In the genomic region with DNA sequence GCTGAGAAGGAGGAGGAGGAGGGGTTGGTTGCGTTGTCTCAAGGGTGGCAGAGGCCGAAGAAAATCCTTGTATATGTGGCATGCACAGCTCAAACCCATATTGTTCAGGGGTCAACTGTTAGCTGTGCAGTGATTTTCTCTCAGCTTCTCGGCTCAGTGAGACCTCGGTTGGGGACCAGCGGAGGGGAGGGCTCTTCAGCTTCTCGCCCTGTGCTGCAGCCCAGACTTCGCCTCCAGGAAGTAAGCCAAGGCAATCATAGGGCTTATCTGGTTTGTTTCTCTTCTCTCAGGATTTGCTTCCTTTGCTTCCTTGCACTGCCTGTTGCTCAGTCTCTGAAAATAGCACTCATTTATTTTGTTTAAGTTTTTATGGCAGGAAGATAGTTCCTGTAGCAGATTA, we compare ENCODE assay signal across 11 cellular contexts.
DNase-seq lines count a peak whose midpoint lies in the region; ATAC-seq and TF ChIP-seq lines count a peak whose summit lies in the region.
"Had no signal": no experiment of that assay in that cellular context is flagged by ENCODE, and none has a peak within 500 bp of the region (broad histone marks: within the 10 kb centered on the region; RNA-seq: fewer than 3 reads in every experiment).

No MANE protein-coding gene starts in this region.

- no peak overlapping the region for H3K4me3 Mint-ChIP-seq in activated T-helper 1 cell treated with anti-CD3 and anti-CD28 coated beads, Interleukin-12 subunit alpha, Interleukin-12 subunit beta, Interleukin-2, Interleukin-4 antibody, amounts not matched to agents 30 ng/mL and 10 ng/mL and 1 ng/mL, durations not matched to agents 14 hours and 24 hours and 36 hours

- no peak overlapping the region for H4K8ac ChIP-seq in neuronal stem cell (ENCODE audit: low read depth, low read length)

- no peak overlapping the region for H2BK5ac ChIP-seq in neuronal stem cell (ENCODE audit: low read length)

- H3K9me3 ChIP-seq in neuronal stem cell (replicated peaks in 1 of 2; ENCODE audit: control insufficient read depth in 2 of 2, insufficient read depth in 1 of 2, low read depth in 1 of 2, low read length in 2 of 2), result no peaks in the 10 kb centered on the region
- no peaks in the 10 kb centered on the region for H3K9me3 ChIP-seq in uterus

- no peak overlapping the region for H3K23ac ChIP-seq in neuronal stem cell (ENCODE audit: low read depth, low read length, poor library complexity)

- no peaks in the 10 kb centered on the region for H3K36me3 ChIP-seq in neuronal stem cell (replicated peaks in 1 of 2; ENCODE audit: control insufficient read depth in 2 of 2, insufficient read depth in 2 of 2, low read length in 2 of 2)
- no peaks in the 10 kb centered on the region for H3K36me3 ChIP-seq in uterus

- H3K27ac Mint-ChIP-seq in activated T-helper 1 cell treated with anti-CD3 and anti-CD28 coated beads, Interleukin-12 subunit alpha, Interleukin-12 subunit beta, Interleukin-2, Interleukin-4 antibody, amounts not matched to agents 30 ng/mL and 10 ng/mL and 1 ng/mL, durations not matched to agents 14 hours and 24 hours and 36 hours, result no peak overlapping the region

- WGBS in neuronal stem cell (ENCODE audit: extremely low coverage in 2 of 2, insufficient read length in 2 of 2, insufficient replicate concordance in 1 of 2), 2 donors, result no CpG with 5 or more reads among the region's 7 CpGs

- no peaks in the 10 kb centered on the region for H3K36me3 Mint-ChIP-seq in activated T-helper 1 cell treated with anti-CD3 and anti-CD28 coated beads, Interleukin-12 subunit alpha, Interleukin-12 subunit beta, Interleukin-2, Interleukin-4 antibody, amounts not matched to agents 30 ng/mL and 10 ng/mL and 1 ng/mL, durations not matched to agents 14 hours and 24 hours and 36 hours (ENCODE audit: low read depth)

- H3K14ac ChIP-seq in neuronal stem cell (ENCODE audit: low read length), result no peak overlapping the region

- peaks cover 28 to 30% of the 10 kb centered on the region in 2 donors for H3K4me1 ChIP-seq in neuronal stem cell (ENCODE audit: control insufficient read depth in 2 of 2, insufficient read depth in 1 of 2, low read depth in 1 of 2, low read length in 2 of 2)
- H3K4me1 ChIP-seq in uterus, result no peaks in the 10 kb centered on the region
- H3K4me1 ChIP-seq: parathyroid adenoma had no signal

- H3K27me3 Mint-ChIP-seq in activated T-helper 1 cell treated with anti-CD3 and anti-CD28 coated beads, Interleukin-12 subunit alpha, Interleukin-12 subunit beta, Interleukin-2, Interleukin-4 antibody, amounts not matched to agents 30 ng/mL and 10 ng/mL and 1 ng/mL, durations not matched to agents 14 hours and 24 hours and 36 hours (ENCODE audit: insufficient read depth), result peaks cover 6% of the 10 kb centered on the region

- H3K9me3 Mint-ChIP-seq in activated T-helper 1 cell treated with anti-CD3 and anti-CD28 coated beads, Interleukin-12 subunit alpha, Interleukin-12 subunit beta, Interleukin-2, Interleukin-4 antibody, amounts not matched to agents 30 ng/mL and 10 ng/mL and 1 ng/mL, durations not matched to agents 14 hours and 24 hours and 36 hours, result no peaks in the 10 kb centered on the region

- peak overlapping the region; percentile 61 for H2AFZ ChIP-seq in neuronal stem cell (ENCODE audit: low read length)
- H2AFZ ChIP-seq: parathyroid adenoma had no signal

- ATAC-seq in Right ventricle myocardium inferior (peak; percentile 53), left cardiac atrium (peak; percentile 77 to 82)

- no peak overlapping the region for H3K9ac ChIP-seq in neuronal stem cell (ENCODE audit: low read depth, low read length, poor library complexity)
- H3K9ac ChIP-seq: parathyroid adenoma had no signal

- H4K91ac ChIP-seq in neuronal stem cell (ENCODE audit: low read depth, low read length, poor library complexity), result no peak overlapping the region

- no peak overlapping the region for H3K4me2 ChIP-seq in neuronal stem cell (ENCODE audit: insufficient read depth, low read length, poor library complexity, severe bottlenecking)

- H2BK15ac ChIP-seq in neuronal stem cell (ENCODE audit: low read length), result no peak overlapping the region

- no peak overlapping the region for H3K4ac ChIP-seq in neuronal stem cell (ENCODE audit: low read length)

- no peak overlapping the region for H3K18ac ChIP-seq in neuronal stem cell (ENCODE audit: low read length)

- no peaks in the 10 kb centered on the region for H3K4me1 Mint-ChIP-seq in activated T-helper 1 cell treated with anti-CD3 and anti-CD28 coated beads, Interleukin-12 subunit alpha, Interleukin-12 subunit beta, Interleukin-2, Interleukin-4 antibody, amounts not matched to agents 30 ng/mL and 10 ng/mL and 1 ng/mL, durations not matched to agents 14 hours and 24 hours and 36 hours (ENCODE audit: low read depth)

- TF ChIP-seq POLR2A in uterus (IDR thresholded peaks at IDR 0.05), result no peak

- H3K27ac ChIP-seq in neuronal stem cell (replicated peaks; ENCODE audit: low read length) (peak overlapping the region; percentile 55), uterus (peak overlapping the region; percentile 24 to 41)
- H3K27ac ChIP-seq: parathyroid adenoma had no signal

- TF ChIP-seq CTCF in uterus (IDR thresholded peaks at IDR 0.05), result no peak

- H3K4me3 ChIP-seq in neuronal stem cell (ENCODE audit: low read length in 2 of 2) (peak overlapping the region in 1 of 2 donors; percentile 38), uterus (no peak overlapping the region)

- H2BK12ac ChIP-seq in neuronal stem cell (ENCODE audit: low read length), result no peak overlapping the region

- intact Hi-C loops in Right ventricle myocardium inferior (cut with DNase I) (no loop called here), cardiac septum (cut with DNase I) (no loop called here), left cardiac atrium (cut with DNase I) (no loop called here), uterus (cut with DNase I; ENCODE audit: low total_unique reads) (no loop called here)
- intact Hi-C loops in activated T-helper 1 cell treated with anti-CD3 and anti-CD28 coated beads, Interleukin-12 subunit alpha, Interleukin-12 subunit beta, Interleukin-2, Interleukin-4 antibody, amounts not matched to agents 30 ng/mL and 10 ng/mL and 1 ng/mL, durations not matched to agents 14 hours and 24 hours and 36 hours (cut with micrococcal nuclease), result no loop called here

- no peak overlapping the region for H2AK5ac ChIP-seq in neuronal stem cell (ENCODE audit: low read depth, low read length)

- H3K27me3 ChIP-seq in neuronal stem cell (ENCODE audit: control insufficient read depth in 3 of 3, insufficient read depth in 3 of 3, low read depth in 1 of 3, low read length in 3 of 3) (no peaks in the 10 kb centered on the region), uterus (no peaks in the 10 kb centered on the region)

- H3K79me1 ChIP-seq in neuronal stem cell (ENCODE audit: low read depth, low read length), result no peaks in the 10 kb centered on the region

- DNase-seq in Right ventricle myocardium inferior (ENCODE audit: missing footprints), result no peak
- DNase-seq in cardiac septum (ENCODE audit: low spot score), result no peak
- no peak for DNase-seq in left cardiac atrium
- no peak for DNase-seq in neuronal stem cell (ENCODE audit: low spot score)
- DNase-seq in uterus, result no peak
- DNase-seq in NCI-H146 treated with DMSO at 0.1 percent for 48 hours (lab: John Stamatoyannopoulos, UW; ENCODE audit: unreplicated experiment), result no peak
- no peak for DNase-seq in activated T-helper 1 cell treated with anti-CD3 and anti-CD28 coated beads, Interleukin-12 subunit alpha, Interleukin-12 subunit beta, Interleukin-2, Interleukin-4 antibody, amounts not matched to agents 30 ng/mL and 10 ng/mL and 1 ng/mL, durations not matched to agents 14 hours and 24 hours and 36 hours (ENCODE audit: low spot score)
- no peak for DNase-seq in HUDEP-2 (lab: John Stamatoyannopoulos, UW; ENCODE audit: unreplicated experiment in 76 of 76)
- DNase-seq: KG1, T-helper 9 cell had no signal

- no peak overlapping the region for H2BK120ac ChIP-seq in neuronal stem cell (ENCODE audit: low read depth, low read length)
